ENCODE assay signal across 8 cellular contexts in the genomic region with DNA sequence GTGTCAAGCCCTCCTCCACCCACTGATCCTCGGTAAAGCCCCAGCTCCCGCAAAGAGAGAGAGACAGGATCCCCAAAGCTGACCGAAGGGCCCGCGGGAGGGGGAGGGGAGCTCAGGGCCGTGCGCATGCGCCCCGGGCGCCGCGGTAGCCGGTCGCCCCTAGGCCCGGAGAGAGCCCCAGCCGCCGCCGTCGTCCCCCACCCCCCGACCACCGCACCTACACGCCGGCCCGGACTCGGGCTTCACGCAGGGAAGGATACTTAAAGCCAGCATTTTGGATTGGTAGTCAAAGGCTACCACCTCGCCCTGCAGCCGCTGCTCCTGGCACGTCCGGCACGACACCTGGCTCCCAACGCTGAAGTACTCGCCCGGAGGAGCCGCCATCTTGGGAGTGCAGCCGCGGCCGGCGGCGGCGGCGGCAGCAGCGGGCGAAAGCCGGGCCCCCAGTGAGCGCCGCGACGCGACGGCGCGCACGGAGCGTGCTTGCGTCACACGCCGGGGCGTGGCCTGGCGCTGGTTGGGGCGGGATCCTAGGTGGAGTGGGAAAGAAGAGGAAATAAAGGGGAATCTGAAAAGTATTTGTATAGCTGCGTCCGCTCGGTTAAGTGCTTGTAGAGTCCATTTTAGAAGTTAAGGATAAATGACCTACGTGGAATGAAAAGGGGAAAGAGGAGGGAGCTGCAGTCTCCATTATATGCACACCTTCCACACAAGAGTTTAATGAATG. TPM values are rescaled to one million over a fixed set of nuclear protein-coding genes. Genes with fewer than 3 reads are reported as not detected.
DNase-seq lines count a peak whose midpoint lies in the region; ATAC-seq and TF ChIP-seq lines count a peak whose summit lies in the region.

A gene (minus strand): TSS at position 468 of the 727 bp plus-strand sequence. CDS start 84 bp downstream, at position 384.

- H3K36me3 ChIP-seq in Peyer's patch (peaks cover 0 to 20% (median 0%) of the 10 kb centered on the region in 3 donors), muscle layer of colon (ENCODE audit: insufficient read depth, low read length) (peaks cover 13% of the 10 kb centered on the region)

- H3K4me3 ChIP-seq in Peyer's patch (peak within 1 kb of the TSS; percentile 83 to 97 (median 89)), muscle layer of colon (ENCODE audit: low read depth in 1 of 2, low read length in 2 of 2) (peak within 1 kb of the TSS; percentile 77 to 93)

- H3K27ac ChIP-seq in Peyer's patch (peak within 1 kb of the TSS; percentile 90 to 98 (median 96)), muscle layer of colon (ENCODE audit: low read depth, low read length) (peak within 1 kb of the TSS; percentile 94)

- no peaks in the 10 kb centered on the region for H3K9me3 ChIP-seq in Peyer's patch
- H3K9me3 ChIP-seq in muscle layer of colon (ENCODE audit: low read length) = no peaks in the 10 kb centered on the region

- peaks cover under 1 to 37% (median 8%) of the 10 kb centered on the region in 4 donors for H3K4me1 ChIP-seq in Peyer's patch
- H3K4me1 ChIP-seq in muscle layer of colon (ENCODE audit: insufficient read depth, low read length) = peaks cover 23% of the 10 kb centered on the region

- peak; percentile 99 for DNase-seq in D341Med (ENCODE audit: low spot score)
- DNase-seq in KG1 (lab: John Stamatoyannopoulos, UW) = peak; percentile 71
- DNase-seq in Peyer's patch = peak; percentile 84 to 95 (median 94)
- peak; percentile 88 for DNase-seq in activated T-cell treated with anti-CD3 and anti-CD28 coated beads, Interleukin-2, amount 50 U/mL, for 4 hours
- DNase-seq in stimulated activated CD8-positive, alpha-beta memory T cell treated with anti-CD3 and anti-CD28 coated beads, Interleukin-4, amount 100 ng/mL, for 48 hours = peak; percentile 95

- H3K9me3 Mint-ChIP-seq in activated T-cell treated with anti-CD3 and anti-CD28 coated beads, Interleukin-2, amount 50 U/mL, for 4 hours = no peaks in the 10 kb centered on the region

- ATAC-seq in GM21619 (IDR thresholded peaks at IDR 0.05; ENCODE audit: unreplicated experiment) = peak; percentile 46
- ATAC-seq in activated T-cell treated with anti-CD3 and anti-CD28 coated beads, Interleukin-2, amount 50 U/mL, for 4 hours = peak; percentile 80 to 83
- ATAC-seq in esophagus mucosa = peak; percentile 87

- no peak for TF ChIP-seq CTCF in Peyer's patch (IDR thresholded peaks at IDR 0.05)

- peak; percentile 67 to 73 for TF ChIP-seq POLR2A in Peyer's patch (IDR thresholded peaks at IDR 0.05)

- H3K9ac ChIP-seq in muscle layer of colon (ENCODE audit: low read length) = peak within 1 kb of the TSS; percentile 96

- H3K4me3 Mint-ChIP-seq in activated T-cell treated with anti-CD3 and anti-CD28 coated beads, Interleukin-2, amount 50 U/mL, for 4 hours = peak within 1 kb of the TSS; percentile 91

- H3K27me3 Mint-ChIP-seq in activated T-cell treated with anti-CD3 and anti-CD28 coated beads, Interleukin-2, amount 50 U/mL, for 4 hours (ENCODE audit: low read depth) = no peaks in the 10 kb centered on the region

- peaks cover 47% of the 10 kb centered on the region for H3K4me1 Mint-ChIP-seq in activated T-cell treated with anti-CD3 and anti-CD28 coated beads, Interleukin-2, amount 50 U/mL, for 4 hours (ENCODE audit: low read depth)

- H3K36me3 Mint-ChIP-seq in activated T-cell treated with anti-CD3 and anti-CD28 coated beads, Interleukin-2, amount 50 U/mL, for 4 hours (ENCODE audit: insufficient read depth) = peaks cover 17% of the 10 kb centered on the region

- H3K27me3 ChIP-seq in Peyer's patch (no peaks in the 10 kb centered on the region), muscle layer of colon (ENCODE audit: control insufficient read depth in 1 of 2, insufficient read depth in 2 of 2, low read length in 2 of 2) (no peaks in the 10 kb centered on the region)

RNA-seq across cellular contexts. Expression of the gene that starts here (rescaled TPM):
- total RNA-seq in Peyer's patch (10 to 100 TPM; 10.7 to 28.4 (median 26.1) TPM), esophagus mucosa (41.8 TPM)
- total RNA-seq in activated T-cell treated with anti-CD3 and anti-CD28 coated beads, Interleukin-2, amount 50 U/mL, for 4 hours = 10 to 100 TPM; 77.6 to 88.2 (median 85.9) TPM

Comparison
In these comparisons a context has a peak if more than half of its experiments do, and no peak if none do; other contexts are left out.
1. Peak in every context shown above with its lines: DNase-seq, ATAC-seq, H3K4me3 ChIP-seq and H3K27ac ChIP-seq.